ENCODE assay signal across 1 cellular context in the genomic region with DNA sequence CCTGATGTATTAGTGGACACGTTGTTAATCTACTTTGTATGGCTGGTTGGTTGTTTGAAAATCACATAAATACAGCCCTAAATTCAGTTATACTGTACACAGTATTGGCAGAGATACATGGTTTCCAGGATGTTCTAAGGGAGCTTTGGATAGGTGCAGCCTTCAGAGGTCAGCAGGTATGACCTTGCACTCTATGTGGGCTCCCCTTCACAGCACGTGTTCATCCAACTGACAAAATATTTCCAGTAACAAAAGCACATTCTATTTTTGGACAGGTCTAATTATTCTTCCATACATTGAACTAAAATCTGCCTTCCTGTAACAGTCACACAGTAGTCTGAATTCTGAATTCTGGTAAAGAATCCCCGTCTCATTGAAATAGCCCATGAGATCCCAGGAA.
TF ChIP-seq lines count a peak whose summit lies in the region.

No MANE protein-coding gene starts in this region.

TF ChIP-seq in WTC11, 78 proteins besides CTCF, POLR2A, EP300 and RAD21 (continued from another document):
- TF ChIP-seq, protein P1, sequence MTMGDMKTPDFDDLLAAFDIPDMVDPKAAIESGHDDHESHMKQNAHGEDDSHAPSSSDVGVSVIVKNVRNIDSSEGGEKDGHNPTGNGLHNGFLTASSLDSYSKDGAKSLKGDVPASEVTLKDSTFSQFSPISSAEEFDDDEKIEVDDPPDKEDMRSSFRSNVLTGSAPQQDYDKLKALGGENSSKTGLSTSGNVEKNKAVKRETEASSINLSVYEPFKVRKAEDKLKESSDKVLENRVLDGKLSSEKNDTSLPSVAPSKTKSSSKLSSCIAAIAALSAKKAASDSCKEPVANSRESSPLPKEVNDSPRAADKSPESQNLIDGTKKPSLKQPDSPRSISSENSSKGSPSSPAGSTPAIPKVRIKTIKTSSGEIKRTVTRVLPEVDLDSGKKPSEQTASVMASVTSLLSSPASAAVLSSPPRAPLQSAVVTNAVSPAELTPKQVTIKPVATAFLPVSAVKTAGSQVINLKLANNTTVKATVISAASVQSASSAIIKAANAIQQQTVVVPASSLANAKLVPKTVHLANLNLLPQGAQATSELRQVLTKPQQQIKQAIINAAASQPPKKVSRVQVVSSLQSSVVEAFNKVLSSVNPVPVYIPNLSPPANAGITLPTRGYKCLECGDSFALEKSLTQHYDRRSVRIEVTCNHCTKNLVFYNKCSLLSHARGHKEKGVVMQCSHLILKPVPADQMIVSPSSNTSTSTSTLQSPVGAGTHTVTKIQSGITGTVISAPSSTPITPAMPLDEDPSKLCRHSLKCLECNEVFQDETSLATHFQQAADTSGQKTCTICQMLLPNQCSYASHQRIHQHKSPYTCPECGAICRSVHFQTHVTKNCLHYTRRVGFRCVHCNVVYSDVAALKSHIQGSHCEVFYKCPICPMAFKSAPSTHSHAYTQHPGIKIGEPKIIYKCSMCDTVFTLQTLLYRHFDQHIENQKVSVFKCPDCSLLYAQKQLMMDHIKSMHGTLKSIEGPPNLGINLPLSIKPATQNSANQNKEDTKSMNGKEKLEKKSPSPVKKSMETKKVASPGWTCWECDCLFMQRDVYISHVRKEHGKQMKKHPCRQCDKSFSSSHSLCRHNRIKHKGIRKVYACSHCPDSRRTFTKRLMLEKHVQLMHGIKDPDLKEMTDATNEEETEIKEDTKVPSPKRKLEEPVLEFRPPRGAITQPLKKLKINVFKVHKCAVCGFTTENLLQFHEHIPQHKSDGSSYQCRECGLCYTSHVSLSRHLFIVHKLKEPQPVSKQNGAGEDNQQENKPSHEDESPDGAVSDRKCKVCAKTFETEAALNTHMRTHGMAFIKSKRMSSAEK (CRISPR knock-in tag; IDR thresholded peaks at IDR 0.05; ENCODE audit: borderline replicate concordance): no peak
- no peak for TF ChIP-seq NFYB (CRISPR knock-in tag; conservative IDR thresholded peaks at IDR 0.05; ENCODE audit: low read depth)
- no peak for TF ChIP-seq PRRX2 (CRISPR knock-in tag; IDR thresholded peaks at IDR 0.05)
- TF ChIP-seq, protein P2, sequence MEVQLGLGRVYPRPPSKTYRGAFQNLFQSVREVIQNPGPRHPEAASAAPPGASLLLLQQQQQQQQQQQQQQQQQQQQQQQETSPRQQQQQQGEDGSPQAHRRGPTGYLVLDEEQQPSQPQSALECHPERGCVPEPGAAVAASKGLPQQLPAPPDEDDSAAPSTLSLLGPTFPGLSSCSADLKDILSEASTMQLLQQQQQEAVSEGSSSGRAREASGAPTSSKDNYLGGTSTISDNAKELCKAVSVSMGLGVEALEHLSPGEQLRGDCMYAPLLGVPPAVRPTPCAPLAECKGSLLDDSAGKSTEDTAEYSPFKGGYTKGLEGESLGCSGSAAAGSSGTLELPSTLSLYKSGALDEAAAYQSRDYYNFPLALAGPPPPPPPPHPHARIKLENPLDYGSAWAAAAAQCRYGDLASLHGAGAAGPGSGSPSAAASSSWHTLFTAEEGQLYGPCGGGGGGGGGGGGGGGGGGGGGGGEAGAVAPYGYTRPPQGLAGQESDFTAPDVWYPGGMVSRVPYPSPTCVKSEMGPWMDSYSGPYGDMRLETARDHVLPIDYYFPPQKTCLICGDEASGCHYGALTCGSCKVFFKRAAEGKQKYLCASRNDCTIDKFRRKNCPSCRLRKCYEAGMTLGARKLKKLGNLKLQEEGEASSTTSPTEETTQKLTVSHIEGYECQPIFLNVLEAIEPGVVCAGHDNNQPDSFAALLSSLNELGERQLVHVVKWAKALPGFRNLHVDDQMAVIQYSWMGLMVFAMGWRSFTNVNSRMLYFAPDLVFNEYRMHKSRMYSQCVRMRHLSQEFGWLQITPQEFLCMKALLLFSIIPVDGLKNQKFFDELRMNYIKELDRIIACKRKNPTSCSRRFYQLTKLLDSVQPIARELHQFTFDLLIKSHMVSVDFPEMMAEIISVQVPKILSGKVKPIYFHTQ (CRISPR knock-in tag; IDR thresholded peaks at IDR 0.05): no peak
